ENCODE assay signal across 17 cellular contexts in the genomic region with DNA sequence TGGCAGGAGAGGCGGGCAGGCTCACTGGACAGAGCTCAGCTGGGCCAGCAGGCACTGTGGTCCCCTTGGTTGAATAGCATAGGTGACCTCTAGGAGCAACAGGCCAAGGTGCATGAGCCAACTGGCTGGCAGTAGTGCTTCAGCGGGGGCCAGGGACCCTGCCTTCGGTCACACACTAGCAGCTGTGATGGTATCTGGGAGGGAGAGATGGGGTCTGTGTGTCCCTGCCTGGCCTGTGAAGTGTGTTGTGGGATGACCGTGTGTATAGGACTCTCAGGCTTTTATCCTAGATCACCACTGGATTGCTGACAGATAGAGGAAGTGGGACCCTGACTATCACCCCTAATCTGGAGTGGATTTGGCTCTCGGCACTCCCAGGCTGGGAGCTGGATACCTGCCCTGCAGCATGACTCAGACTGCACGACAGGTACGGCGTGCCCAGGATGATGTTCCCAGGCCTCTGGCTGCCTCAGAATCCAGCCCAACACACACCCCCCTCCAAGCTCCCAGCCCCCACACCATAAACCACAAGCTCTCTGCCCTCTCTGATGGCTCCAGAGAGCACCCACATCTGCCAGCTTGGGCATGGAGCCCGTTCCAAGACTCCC. TPM values are rescaled to one million over a fixed set of nuclear protein-coding genes. Genes with fewer than 3 reads are reported as not detected.
DNase-seq lines count a peak whose midpoint lies in the region; ATAC-seq and TF ChIP-seq lines count a peak whose summit lies in the region.
"Had no signal": no experiment of that assay in that cellular context is flagged by ENCODE, and none has a peak within 500 bp of the region (broad histone marks: within the 10 kb centered on the region; RNA-seq: fewer than 3 reads in every experiment).

No MANE protein-coding gene starts in this region.

- CTCF ChIA-PET in PC-3 (lab: Charles Lee), result no interaction called here

- H3K9me3 Mint-ChIP-seq in chondrocyte (ENCODE audit: low read depth), result no peaks in the 10 kb centered on the region
- H3K9me3 Mint-ChIP-seq: CD8-positive, alpha-beta memory T cell had no signal

- DNase-seq in H7 (peak; percentile 4), PC-3 (peak; percentile 31), chondrocyte (ENCODE audit: low spot score) (no peak), spleen (peak; percentile 63), Karpas-422 (no peak), C1 segment of cervical spinal cord (lab: John Stamatoyannopoulos, UW) (no peak), NCI-H748 treated with DMSO at 0.1 percent for 48 hours (lab: John Stamatoyannopoulos, UW) (no peak)
- DNase-seq: BE2C; CD8-positive, alpha-beta memory T cell; GOT3; KG1; MG63; NCI-H1105 treated with DMSO at 0.1 percent for 48 hours; NCI-H187 treated with DMSO at 0.1 percent for 48 hours; NCI-H2171; NCI-H82 had no signal

- POLR2A ChIA-PET in PC-3 (lab: Charles Lee; ENCODE audit: unreplicated experiment), result no interaction called here

- H3K4me2 ChIP-seq in PC-3 (ENCODE audit: low read length), result no peak overlapping the region
- H3K4me2 ChIP-seq in Karpas-422 (ENCODE audit: low read depth, low read length, poor library complexity, severe bottlenecking), result no peak overlapping the region

- H3K79me2 ChIP-seq in PC-3 (ENCODE audit: low read length), result peaks cover 13% of the 10 kb centered on the region
- H3K79me2 ChIP-seq in Karpas-422 (ENCODE audit: low read length), result no peaks in the 10 kb centered on the region; the same call in 1 of the 2 replicates

- H4K20me1 ChIP-seq in PC-3 (ENCODE audit: low read length) (peaks cover 20% of the 10 kb centered on the region), Karpas-422 (ENCODE audit: insufficient read depth, low read depth, low read length) (peaks cover 13% of the 10 kb centered on the region; the same call in 1 of the 2 replicates)

- no TSS peak for BruUV-seq in PC-3 (replicated peaks; lab: Mats Ljungman, UMichigan)

- peaks cover 14% of the 10 kb centered on the region for H3K4me1 Mint-ChIP-seq in chondrocyte (ENCODE audit: low read depth)

- TF ChIP-seq CTCF in PC-3 (conservative IDR thresholded peaks at IDR 0.05; ENCODE audit: low read depth, low read length) (no peak), chondrocyte (IDR thresholded peaks at IDR 0.05) (no peak), spleen (IDR thresholded peaks at IDR 0.05 in 8 of 11, conservative IDR thresholded peaks at IDR 0.05 in 3 of 11) (no peak)

- no peak for TF ChIP-seq POLR2A in spleen (IDR thresholded peaks at IDR 0.05)

- no peaks in the 10 kb centered on the region for H3K27me3 Mint-ChIP-seq in chondrocyte (ENCODE audit: low read depth)
- H3K27me3 Mint-ChIP-seq: CD8-positive, alpha-beta memory T cell had no signal

- H3K36me3 ChIP-seq in H7 (replicated peaks; ENCODE audit: control insufficient read depth, insufficient read depth, low read length) (peaks cover 17% of the 10 kb centered on the region), PC-3 (ENCODE audit: low read depth, low read length) (peaks cover 29% of the 10 kb centered on the region), spleen (peaks cover 2 to 52% (median 35%) of the 10 kb centered on the region in 6 donors), Karpas-422 (ENCODE audit: insufficient read depth, low read length) (peaks cover 19% of the 10 kb centered on the region)

- H2AFZ ChIP-seq in PC-3 (ENCODE audit: low read length), result no peak overlapping the region
- H2AFZ ChIP-seq in Karpas-422 (ENCODE audit: low read length), result no peak overlapping the region

- intact Hi-C loops in PC-3 (cut with micrococcal nuclease), result no loop called here
- intact Hi-C loops in spleen (cut with DNase I; ENCODE audit: low total_unique reads), result no loop called here

- H3K9ac ChIP-seq in PC-3 (ENCODE audit: low read length) (no peak overlapping the region), Karpas-422 (ENCODE audit: low read length) (no peak overlapping the region)

- peaks cover 19% of the 10 kb centered on the region for H3F3A ChIP-seq in PC-3 (ENCODE audit: low read length, unreplicated experiment)

- H3K9me2 ChIP-seq in PC-3 (replicated peaks; ENCODE audit: low read length) (no peaks in the 10 kb centered on the region), Karpas-422 (replicated peaks; ENCODE audit: insufficient read depth, low read length) (no peaks in the 10 kb centered on the region)

- no peak overlapping the region for H3K27ac ChIP-seq in PC-3 (ENCODE audit: low read length)
- H3K27ac ChIP-seq in spleen, result no peak overlapping the region
- H3K27ac ChIP-seq in Karpas-422 (ENCODE audit: low read length), result no peak overlapping the region
- H3K27ac ChIP-seq: Peyer's patch had no signal

- peaks cover 24% of the 10 kb centered on the region for H3K36me3 Mint-ChIP-seq in chondrocyte (ENCODE audit: low read depth)

- ATAC-seq in PC-3, result peak; percentile 11; the same call in 1 of the 2 replicates

- H3K4me3 ChIP-seq in H7 (ENCODE audit: insufficient read depth, low read depth, low read length), result no peak overlapping the region
- no peak overlapping the region for H3K4me3 ChIP-seq in PC-3 (ENCODE audit: low read length)
- no peak overlapping the region for H3K4me3 ChIP-seq in spleen
- H3K4me3 ChIP-seq in Karpas-422 (ENCODE audit: low read length), result no peak overlapping the region
- H3K4me3 ChIP-seq: MG63, Peyer's patch had no signal

- WGBS in spleen, 5 donors, result 88 to 97% (median 90%) methylated on average over 6 to 9 of the region's 9 CpGs

- H3K9me3 ChIP-seq in PC-3 (ENCODE audit: low read length) (no peaks in the 10 kb centered on the region), spleen (peaks cover 0 to 4% (median 0%) of the 10 kb centered on the region in 8 donors), Karpas-422 (ENCODE audit: low read length) (no peaks in the 10 kb centered on the region)
- H3K9me3 ChIP-seq: BE2C, MG63, Peyer's patch had no signal

- H3K4me1 ChIP-seq in PC-3 (ENCODE audit: insufficient read depth, low read length), result peaks cover 3% of the 10 kb centered on the region; the same call in 1 of the 2 replicates
- peaks cover 0 to 26% (median 14%) of the 10 kb centered on the region in 6 donors for H3K4me1 ChIP-seq in spleen
- peaks cover 10% of the 10 kb centered on the region for H3K4me1 ChIP-seq in Karpas-422 (ENCODE audit: low read length)
- H3K4me1 ChIP-seq: BE2C had no signal

- H3K4me3 Mint-ChIP-seq in chondrocyte (ENCODE audit: unreplicated experiment), result no peak overlapping the region
- H3K4me3 Mint-ChIP-seq: CD8-positive, alpha-beta memory T cell had no signal

- H3K27ac Mint-ChIP-seq in chondrocyte (ENCODE audit: unreplicated experiment), result peak overlapping the region; percentile 12
- H3K27ac Mint-ChIP-seq: CD8-positive, alpha-beta memory T cell had no signal

- H3K27me3 ChIP-seq in H7 (ENCODE audit: control insufficient read depth, insufficient read depth, low read length) (no peaks in the 10 kb centered on the region), PC-3 (ENCODE audit: low read length) (no peaks in the 10 kb centered on the region), spleen (replicated peaks in 1 of 7) (no peaks in the 10 kb centered on the region), Karpas-422 (ENCODE audit: low read length) (no peaks in the 10 kb centered on the region)
- H3K27me3 ChIP-seq: BE2C, MG63, Peyer's patch had no signal

RNA-seq across cellular contexts. Expression of a gene that starts 7.8 kb away (rescaled TPM):
- total RNA-seq in H7 (2014; rRNA removed; shearing (Covaris generic)), result 2,542 and 3,503 TPM in 2 replicates
- total RNA-seq in PC-3 (2014; rRNA removed), result 2,156 and 3,194 TPM in 2 replicates
- total RNA-seq in chondrocyte, result 991 to 1,247 TPM (median 1,001 TPM) in 3 replicates
- 1,000 to 10,000 TPM; 1,089 to 1,741 (median 1,381) TPM for total RNA-seq in spleen
- polyA plus RNA-seq in spleen, result 1,000 to 10,000 TPM; 7,074 to 9,274 (median 9,192) TPM
- 5,063 and 5,133 TPM in 2 replicates for total RNA-seq in Karpas-422 (2014; rRNA removed; shearing (Covaris generic); ENCODE audit: low replicate concordance)

Comparison
In these comparisons a context has a peak if more than half of its experiments do, and no peak if none do; other contexts are left out.
1. DNase-seq: peak in H7 (single experiment), PC-3 (single experiment) and spleen (single experiment); none in chondrocyte (single experiment), Karpas-422 (single experiment), C1 segment of cervical spinal cord (0 of 14) and NCI-H748 treated with DMSO at 0.1 percent for 48 hours (single experiment).